1 cellular context compared by ENCODE assay signal in genomic region chr1:17892225-17892624, GRCh38.
TF ChIP-seq lines count a peak whose summit lies in the region.

No MANE protein-coding gene starts in this region.

TF ChIP-seq in H1, 55 proteins besides CTCF, POLR2A, EP300 and RAD21:
- TF ChIP-seq RFX5 (IDR thresholded peaks at IDR 0.05; ENCODE audit: borderline replicate concordance, low read depth, low read length) (no peak), CBX8 (IDR thresholded peaks at IDR 0.05; ENCODE audit: borderline replicate concordance, low read depth, low read length) (no peak), TCF12 (IDR thresholded peaks at IDR 0.05; ENCODE audit: low read depth, low read length) (no peak), KDM5A (IDR thresholded peaks at IDR 0.05; ENCODE audit: low read length) (no peak), PHF8 (conservative IDR thresholded peaks at IDR 0.05; ENCODE audit: low read depth, low read length) (no peak), TEAD4 (IDR thresholded peaks at IDR 0.05; ENCODE audit: low read depth, low read length) (no peak), TAF1 (IDR thresholded peaks at IDR 0.05; ENCODE audit: low read depth, low read length) (no peak), BACH1 (IDR thresholded peaks at IDR 0.05; ENCODE audit: low read length) (no peak), EZH2 (IDR thresholded peaks at IDR 0.05; ENCODE audit: low read depth, low read length, severe bottlenecking) (no peak), SIX5 (IDR thresholded peaks at IDR 0.05; ENCODE audit: low read depth, low read length) (no peak), SAP30 (IDR thresholded peaks at IDR 0.05; ENCODE audit: insufficient read depth, insufficient replicate concordance, low read length) (no peak), RBBP5 (IDR thresholded peaks at IDR 0.05; ENCODE audit: borderline replicate concordance, low read depth, low read length) (no peak), RNF2 (IDR thresholded peaks at IDR 0.05; ENCODE audit: borderline replicate concordance, low read depth, low read length, missing control alignments, poor library complexity, severe bottlenecking) (no peak), FOSL1 (IDR thresholded peaks at IDR 0.05; ENCODE audit: insufficient read depth, low read depth, low read length) (no peak), GABPA (IDR thresholded peaks at IDR 0.05; ENCODE audit: borderline replicate concordance, insufficient read depth, low read length) (no peak), SRF (IDR thresholded peaks at IDR 0.05; ENCODE audit: low read depth, low read length) (no peak), GTF2F1 (IDR thresholded peaks at IDR 0.05; ENCODE audit: borderline replicate concordance, low read depth, low read length) (no peak)
